ENCODE assay signal across 19 cellular contexts in genomic region chr22:19648419-19648929, GRCh38.
DNase-seq lines count a peak whose midpoint lies in the region; ATAC-seq and TF ChIP-seq lines count a peak whose summit lies in the region.
"Had no signal": no experiment of that assay in that cellular context is flagged by ENCODE, and none has a peak within 500 bp of the region (broad histone marks: within the 10 kb centered on the region; RNA-seq: fewer than 3 reads in every experiment).

No MANE protein-coding gene starts in this region.

- in situ Hi-C loops in ACHN (cut with HindIII; ENCODE audit: low pct_ligation_motif_present, low pct_unique_long_range_greater_than_20kb, low sequenced_read_pairs): no loop called here
- in situ Hi-C loops in GM13977 (cut with MboI; ENCODE audit: low pct_unique_long_range_greater_than_20kb, low sequenced_read_pairs, unreplicated experiment): no loop called here

- TF ChIP-seq POLR2A in NB4 (IDR thresholded peaks at IDR 0.05; ENCODE audit: extremely low read depth, insufficient read length): no peak

- intact Hi-C loops in left colon (cut with DNase I, micrococcal nuclease): no loop called here

- ATAC-seq in HG02885 (IDR thresholded peaks at IDR 0.05; ENCODE audit: poor library complexity, unreplicated experiment): no peak
- ATAC-seq in left colon: no peak
- ATAC-seq in HG03457 (IDR thresholded peaks at IDR 0.05; ENCODE audit: unreplicated experiment): no peak
- ATAC-seq: activated T-helper 17 cell treated with anti-CD3 and anti-CD28 coated beads, Interleukin-2, amount 50 U/mL, for 72 hours; CD8-positive, alpha-beta T cell; gastroesophageal sphincter; stimulated activated naive CD8-positive, alpha-beta T cell treated with anti-CD3 and anti-CD28 coated beads, Interleukin-15, Interleukin-2, amounts not matched to agents 100 U/mL and 50 U/mL, for 24 hours had no signal

- TF ChIP-seq CTCF in NB4 (IDR thresholded peaks at IDR 0.05; ENCODE audit: low read depth, low read length) (no peak), GM13977 (IDR thresholded peaks at IDR 0.05; ENCODE audit: extremely low read depth, insufficient read depth, missing control alignments) (no peak)

- H3K4me3 ChIP-seq in NB4 (ENCODE audit: low read depth, low read length): no peak overlapping the region
- H3K4me3 ChIP-seq: cardiac muscle cell, dorsolateral prefrontal cortex, gastroesophageal sphincter, PC-9, tibial nerve had no signal

- peak; percentile 17 for DNase-seq in ACHN
- peak; percentile 21 for DNase-seq in ELR (ENCODE audit: low read depth)
- DNase-seq in NB4 (ENCODE audit: low read depth): peak; percentile 37
- DNase-seq in amniotic epithelial cell (ENCODE audit: low read depth): peak; percentile 15
- no peak for DNase-seq in left colon
- no peak for DNase-seq in GM13977 (ENCODE audit: low spot score)
- DNase-seq: CD8-positive, alpha-beta T cell; dorsolateral prefrontal cortex; NCI-H2029; NCI-H510A; PC-9; stimulated activated CD4-positive, alpha-beta T cell treated with anti-CD3 and anti-CD28 coated beads, Interleukin-2, amount 100 ng/mL, for 24 hours; stimulated activated naive CD8-positive, alpha-beta T cell treated with anti-CD3 and anti-CD28 coated beads, Interleukin-15, Interleukin-2, amounts not matched to agents 100 U/mL and 50 U/mL, for 24 hours had no signal

Comparison
In these comparisons a context has a peak if more than half of its experiments do, and no peak if none do; other contexts are left out.
1. DNase-seq: peak in ACHN (single experiment), ELR (single experiment), NB4 (single experiment) and amniotic epithelial cell (single experiment); none in left colon (0 of 2) and GM13977 (single experiment).